Comparison of ENCODE assay signal across 18 cellular contexts in genomic region chr9:113289091-113289490, GRCh38. TPM values are rescaled to one million over a fixed set of nuclear protein-coding genes. Genes with fewer than 3 reads are reported as not detected.
DNase-seq lines count a peak whose midpoint lies in the region; ATAC-seq and TF ChIP-seq lines count a peak whose summit lies in the region.
"Had no signal": no experiment of that assay in that cellular context is flagged by ENCODE, and none has a peak within 500 bp of the region (broad histone marks: within the 10 kb centered on the region; RNA-seq: fewer than 3 reads in every experiment).

No MANE protein-coding gene starts in this region.

- DNase-seq in Right ventricle myocardium superior (no peak), right cardiac atrium (no peak), left ventricle myocardium superior (no peak), glutamatergic neuron (no peak), NCI-H146 (lab: John Stamatoyannopoulos, UW) (no peak)
- DNase-seq: C1 segment of cervical spinal cord, DMS79 treated with DMSO at 0.1 percent for 48 hours, GDM1, GM23248, NCI-H2081 treated with DMSO at 0.1 percent for 48 hours, NCI-H510A treated with DMSO at 0.1 percent for 48 hours, SHP77 had no signal

- peak overlapping the region; percentile 34 for H3K27ac Mint-ChIP-seq in activated T-helper 17 cell treated with anti-CD3 and anti-CD28 coated beads, Interleukin-2, amount 50 U/mL, for 72 hours
- H3K27ac Mint-ChIP-seq in glutamatergic neuron (ENCODE audit: unreplicated experiment) = no peak overlapping the region

- H3K27ac ChIP-seq in right cardiac atrium (ENCODE audit: low read length) = no peak overlapping the region
- H3K27ac ChIP-seq: GM23248 had no signal

- H3K27me3 Mint-ChIP-seq in activated T-helper 17 cell treated with anti-CD3 and anti-CD28 coated beads, Interleukin-2, amount 50 U/mL, for 72 hours = no peaks in the 10 kb centered on the region
- no peaks in the 10 kb centered on the region for H3K27me3 Mint-ChIP-seq in glutamatergic neuron (ENCODE audit: unreplicated experiment)

- WGBS in right cardiac atrium = 92% methylated on average over 2 of the region's 2 CpGs

- H3K9me3 ChIP-seq in right cardiac atrium (ENCODE audit: control insufficient read depth, low read length) = no peaks in the 10 kb centered on the region

- H3K36me3 Mint-ChIP-seq in activated T-helper 17 cell treated with anti-CD3 and anti-CD28 coated beads, Interleukin-2, amount 50 U/mL, for 72 hours (ENCODE audit: low read depth) = peaks cover 96% of the 10 kb centered on the region
- no peaks in the 10 kb centered on the region for H3K36me3 Mint-ChIP-seq in glutamatergic neuron (ENCODE audit: unreplicated experiment)

- ATAC-seq in Right ventricle myocardium superior (ENCODE audit: poor library complexity) (peak; percentile 74), right cardiac atrium (no peak), left ventricle myocardium superior (peak; percentile 84), GM19324 (IDR thresholded peaks at IDR 0.05; ENCODE audit: low FRiP score, unreplicated experiment) (no peak)
- ATAC-seq in activated T-helper 17 cell treated with anti-CD3 and anti-CD28 coated beads, Interleukin-2, amount 50 U/mL, for 72 hours (replicated peaks) = no peak
- ATAC-seq: GM12878, HCT116, K562 had no signal

- no peaks in the 10 kb centered on the region for H3K4me1 Mint-ChIP-seq in activated T-helper 17 cell treated with anti-CD3 and anti-CD28 coated beads, Interleukin-2, amount 50 U/mL, for 72 hours
- H3K4me1 Mint-ChIP-seq in glutamatergic neuron (ENCODE audit: low read depth, unreplicated experiment) = no peaks in the 10 kb centered on the region

- intact Hi-C loops in Right ventricle myocardium superior (cut with DNase I) (no loop called here), right cardiac atrium (cut with DNase I) (no loop called here), left ventricle myocardium superior (cut with micrococcal nuclease) (no loop called here)

- H3K4me3 ChIP-seq in right cardiac atrium (ENCODE audit: low read length) = no peak overlapping the region
- H3K4me3 ChIP-seq: GM12878, GM23248, K562 had no signal

- H3K27me3 ChIP-seq in right cardiac atrium (ENCODE audit: control insufficient read depth, insufficient read depth) = no peaks in the 10 kb centered on the region

- no peaks in the 10 kb centered on the region for H3K9me3 Mint-ChIP-seq in activated T-helper 17 cell treated with anti-CD3 and anti-CD28 coated beads, Interleukin-2, amount 50 U/mL, for 72 hours
- H3K9me3 Mint-ChIP-seq in glutamatergic neuron (ENCODE audit: unreplicated experiment) = no peaks in the 10 kb centered on the region

- no peaks in the 10 kb centered on the region for H3K4me1 ChIP-seq in right cardiac atrium (ENCODE audit: control insufficient read depth, insufficient read depth, low read length)

- no peak for TF ChIP-seq CTCF in glutamatergic neuron (IDR thresholded peaks at IDR 0.05; ENCODE audit: partially characterized antibody, unreplicated experiment)

- no peak overlapping the region for H3K4me3 Mint-ChIP-seq in activated T-helper 17 cell treated with anti-CD3 and anti-CD28 coated beads, Interleukin-2, amount 50 U/mL, for 72 hours
- H3K4me3 Mint-ChIP-seq in glutamatergic neuron (ENCODE audit: unreplicated experiment) = no peak overlapping the region

RNA-seq across cellular contexts. Expression of gene PRPF4, which starts 13.6 kb away (rescaled TPM):
- total RNA-seq in Right ventricle myocardium superior = 11.0 TPM
- 10 to 100 TPM; 10.0 to 12.8 (median 10.7) TPM for total RNA-seq in right cardiac atrium
- polyA plus RNA-seq in right cardiac atrium = 7.0 TPM
- total RNA-seq in activated T-helper 17 cell treated with anti-CD3 and anti-CD28 coated beads, Interleukin-2, amount 50 U/mL, for 72 hours = 10 to 100 TPM; 41.3 to 51.1 TPM
- 11.7 TPM for total RNA-seq in left ventricle myocardium superior
- total RNA-seq in glutamatergic neuron (ENCODE audit: unreplicated experiment) = 21.9 TPM

RNA-seq across cellular contexts. Expression of gene CDC26, which starts 13.7 kb away (rescaled TPM):
- 40.1 TPM for total RNA-seq in Right ventricle myocardium superior
- total RNA-seq in right cardiac atrium = 10 to 100 TPM; 29.0 to 39.1 (median 37.0) TPM
- 50.0 TPM for polyA plus RNA-seq in right cardiac atrium
- 10 to 100 TPM; 47.0 to 47.9 TPM for total RNA-seq in activated T-helper 17 cell treated with anti-CD3 and anti-CD28 coated beads, Interleukin-2, amount 50 U/mL, for 72 hours
- 34.9 TPM for total RNA-seq in left ventricle myocardium superior
- 13.4 TPM for total RNA-seq in glutamatergic neuron (ENCODE audit: unreplicated experiment)

RNA-seq across cellular contexts. Expression of gene RNF183, which starts 14.1 kb away (rescaled TPM):
- not detected for total RNA-seq in Right ventricle myocardium superior
- not detected for total RNA-seq in right cardiac atrium
- not detected for polyA plus RNA-seq in right cardiac atrium
- total RNA-seq in activated T-helper 17 cell treated with anti-CD3 and anti-CD28 coated beads, Interleukin-2, amount 50 U/mL, for 72 hours = 10 to 100 TPM in 1 of 2 donors, 1 to 10 TPM in 1; 1.9 to 10.9 TPM
- not detected for total RNA-seq in left ventricle myocardium superior
- not detected for total RNA-seq in glutamatergic neuron (ENCODE audit: unreplicated experiment)
- total RNA-seq: A673, GM23248 had no signal
- polyA plus RNA-seq: GM23248 had no signal

RNA-seq across cellular contexts. Expression of gene WDR31, which starts 51.0 kb away (rescaled TPM):
- total RNA-seq in Right ventricle myocardium superior = 13.8 TPM
- 10 to 100 TPM in 1 of 4 donors, 1 to 10 TPM in 3; 7.4 to 10.1 (median 8.5) TPM for total RNA-seq in right cardiac atrium
- polyA plus RNA-seq in right cardiac atrium = 5.4 TPM
- 1 to 10 TPM; 1.6 to 2.2 TPM for total RNA-seq in activated T-helper 17 cell treated with anti-CD3 and anti-CD28 coated beads, Interleukin-2, amount 50 U/mL, for 72 hours
- 12.9 TPM for total RNA-seq in left ventricle myocardium superior
- 1.3 TPM for total RNA-seq in glutamatergic neuron (ENCODE audit: unreplicated experiment)

Comparison
In these comparisons a context has a peak if more than half of its experiments do, and no peak if none do; other contexts are left out.
1. ATAC-seq: peak in Right ventricle myocardium superior (single experiment) and left ventricle myocardium superior (single experiment); none in right cardiac atrium (0 of 2), activated T-helper 17 cell treated with anti-CD3 and anti-CD28 coated beads, Interleukin-2, amount 50 U/mL, for 72 hours (single experiment) and GM19324 (single experiment).